In the genomic region with DNA sequence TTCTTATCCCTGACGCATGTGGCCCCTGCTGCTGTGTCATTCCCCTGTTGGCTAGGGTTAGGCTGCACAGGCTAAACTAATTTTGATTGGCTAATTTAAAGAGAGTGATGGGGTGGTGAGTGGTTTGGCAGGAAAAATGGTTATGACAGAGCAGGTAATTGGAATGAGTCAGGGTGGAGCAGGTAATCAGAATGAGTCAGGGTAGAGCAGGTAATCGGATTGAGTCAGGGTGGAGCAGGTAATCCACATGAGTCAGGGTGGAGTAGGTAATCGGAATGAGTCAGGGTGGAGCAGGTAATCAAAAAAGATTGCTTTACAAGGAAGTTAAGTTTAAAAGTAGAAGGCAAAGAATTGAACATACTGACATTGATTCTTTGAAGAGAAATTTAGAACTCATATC, we compare ENCODE assay signal across 8 cellular contexts.
DNase-seq lines count a peak whose midpoint lies in the region; ATAC-seq, FAIRE-seq and TF ChIP-seq lines count a peak whose summit lies in the region.
"Not testable (repeated sequence)": the region's sequence is repeated elsewhere in the genome, so short reads cannot be mapped to it uniquely, and the experiment has no call there.

No MANE protein-coding gene starts in this region.

- FAIRE-seq in G401.6 (lab: Jason Lieb, UNC) = peak; percentile 100
- FAIRE-seq in astrocyte (lab: Jason Lieb, UNC); bronchial epithelial cell (lab: Jason Lieb, UNC): not testable (repeated sequence)

- not testable (repeated sequence) for H3F3A ChIP-seq in PC-3 (ENCODE audit: low read length, unreplicated experiment)

- not testable (repeated sequence) for H3K9me2 ChIP-seq in PC-3 (replicated peaks; ENCODE audit: low read length)

- intact Hi-C loops in PC-3 (cut with micrococcal nuclease); transverse colon (cut with DNase I; ENCODE audit: low total_unique reads): not testable (repeated sequence)

- not testable (repeated sequence) for H3K4me3 Mint-ChIP-seq in astrocyte (ENCODE audit: unreplicated experiment)

- peaks cover 20% of the 10 kb centered on the region for H3K4me1 Mint-ChIP-seq in astrocyte (ENCODE audit: low read depth, unreplicated experiment)

- CTCF ChIA-PET in PC-3 (lab: Charles Lee) = not testable (repeated sequence)

- DNase-seq in HT1080 (ENCODE audit: low read depth) = peak; percentile 19
- peak; percentile 56 for DNase-seq in PC-3
- DNase-seq in astrocyte (ENCODE audit: low read depth) = not testable (repeated sequence)
- peak; percentile 77 for DNase-seq in bronchial epithelial cell (ENCODE audit: low read depth)
- peak; percentile 82 for DNase-seq in epithelial cell of esophagus (ENCODE audit: low read depth)
- DNase-seq in kidney tubule cell (ENCODE audit: low spot score) = peak; percentile 62
- DNase-seq in transverse colon = peak; percentile 25

- H3K79me2 ChIP-seq in PC-3 (ENCODE audit: low read length) = not testable (repeated sequence)
- H3K79me2 ChIP-seq in astrocyte (ENCODE audit: insufficient read depth, low read length) = peaks cover 92% of the 10 kb centered on the region

- not testable (repeated sequence) for BruUV-seq in PC-3 (replicated peaks; lab: Mats Ljungman, UMichigan)

- not testable (repeated sequence) for TF ChIP-seq EP300 in transverse colon (IDR thresholded peaks at IDR 0.05; ENCODE audit: low read depth)

- POLR2A ChIA-PET in PC-3 (lab: Charles Lee; ENCODE audit: unreplicated experiment) = not testable (repeated sequence)

- not testable (repeated sequence) for H3K27me3 Mint-ChIP-seq in astrocyte (ENCODE audit: low read depth, unreplicated experiment)

- H3K36me3 ChIP-seq in PC-3 (ENCODE audit: low read depth, low read length); astrocyte (ENCODE audit: insufficient read depth, low read length); bronchial epithelial cell (ENCODE audit: control insufficient read depth, insufficient read depth, low read length); transverse colon: not testable (repeated sequence)

- H4K20me1 ChIP-seq in PC-3 (ENCODE audit: low read length) = not testable (repeated sequence)
- H4K20me1 ChIP-seq in astrocyte (ENCODE audit: insufficient read depth, low read length) = peaks cover 63% of the 10 kb centered on the region

- not testable (repeated sequence) for H3K9ac ChIP-seq in PC-3 (ENCODE audit: low read length); astrocyte (ENCODE audit: low read length)

- not testable (repeated sequence) for H3K9me3 ChIP-seq in PC-3 (ENCODE audit: low read length)
- peaks cover 11% of the 10 kb centered on the region for H3K9me3 ChIP-seq in astrocyte (ENCODE audit: insufficient read depth, low read depth, low read length)
- peaks cover 11 to 21% of the 10 kb centered on the region in 2 donors for H3K9me3 ChIP-seq in transverse colon

- in situ Hi-C loops in transverse colon (cut with MboI; ENCODE audit: low pct_ligation_motif_present in 1 of 4, low pct_unique_long_range_greater_than_20kb in 1 of 4, low sequenced_read_pairs in 3 of 4) = not testable (repeated sequence)

- not testable (repeated sequence) for TF ChIP-seq POLR2A in transverse colon (IDR thresholded peaks at IDR 0.05)

- H2AFZ ChIP-seq in PC-3 (ENCODE audit: low read length); astrocyte (ENCODE audit: low read depth, low read length): not testable (repeated sequence)

- not testable (repeated sequence) for H3K9me3 Mint-ChIP-seq in astrocyte (ENCODE audit: unreplicated experiment)

- ATAC-seq in PC-3 = peak; percentile 22; the same call in 1 of the 2 replicates

- H3K36me3 Mint-ChIP-seq in astrocyte (ENCODE audit: low read depth, unreplicated experiment) = not testable (repeated sequence)

- not testable (repeated sequence) for H3K27me3 ChIP-seq in PC-3 (ENCODE audit: low read length); astrocyte (ENCODE audit: insufficient read depth, low read length); bronchial epithelial cell (ENCODE audit: control insufficient read depth, insufficient read depth, low read length); transverse colon

- H3K4me1 ChIP-seq in PC-3 (ENCODE audit: insufficient read depth, low read length); astrocyte (ENCODE audit: insufficient read depth, low read length); transverse colon: not testable (repeated sequence)

- H3K27ac ChIP-seq in PC-3 (ENCODE audit: low read length) = peak overlapping the region; percentile 78
- H3K27ac ChIP-seq in astrocyte (ENCODE audit: low read depth, low read length) = not testable (repeated sequence)
- H3K27ac ChIP-seq in transverse colon = peak overlapping the region in 2 of 4 donors; percentile 21 to 58

- H3K4me3 ChIP-seq in PC-3 (ENCODE audit: low read length); astrocyte (ENCODE audit: insufficient read depth, low read depth, low read length); bronchial epithelial cell (ENCODE audit: low read depth, low read length); epithelial cell of esophagus (ENCODE audit: low read length); transverse colon: not testable (repeated sequence)

- peak overlapping the region; percentile 30 for H3K27ac Mint-ChIP-seq in astrocyte (ENCODE audit: unreplicated experiment)

- 69 to 73% methylated on average over 2 to 3 of the region's 3 CpGs for WGBS in transverse colon (ENCODE audit: low coverage in 1 of 2), 2 donors

- not testable (repeated sequence) for H3K4me2 ChIP-seq in PC-3 (ENCODE audit: low read length); astrocyte (ENCODE audit: low read length)

- not testable (repeated sequence) for TF ChIP-seq CTCF in PC-3 (conservative IDR thresholded peaks at IDR 0.05; ENCODE audit: low read depth, low read length); astrocyte (IDR thresholded peaks at IDR 0.05; ENCODE audit: insufficient read depth, low read depth, low read length); bronchial epithelial cell (IDR thresholded peaks at IDR 0.05; ENCODE audit: insufficient read depth, low read length, severe bottlenecking); epithelial cell of esophagus (IDR thresholded peaks at IDR 0.05; ENCODE audit: insufficient read depth, low read depth, low read length, missing control alignments); transverse colon (IDR thresholded peaks at IDR 0.05)
